Comparison of ENCODE assay signal across 13 cellular contexts in the genomic region with DNA sequence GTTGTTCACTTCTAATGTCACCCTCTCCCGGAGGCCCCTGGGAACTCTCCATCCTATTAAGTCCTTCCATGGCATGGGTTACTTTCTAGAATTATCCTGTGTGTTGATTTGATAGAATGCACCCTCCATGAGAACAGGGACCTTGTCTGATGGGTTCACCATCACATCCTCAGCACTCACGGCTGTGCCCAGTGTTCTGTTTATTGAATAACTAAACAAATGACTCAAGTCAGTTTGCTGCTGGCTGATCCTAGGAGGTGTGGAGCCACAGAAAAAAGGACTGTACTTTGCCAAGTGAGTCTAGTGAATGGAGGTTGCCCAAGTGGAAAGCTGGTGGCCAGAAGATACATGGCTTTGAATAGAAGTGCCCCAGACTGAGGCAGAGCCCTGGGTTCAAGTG. TPM values are rescaled to one million over a fixed set of nuclear protein-coding genes. Genes with fewer than 3 reads are reported as not detected.
DNase-seq lines count a peak whose midpoint lies in the region; ATAC-seq and TF ChIP-seq lines count a peak whose summit lies in the region.
"Had no signal": no experiment of that assay in that cellular context is flagged by ENCODE, and none has a peak within 500 bp of the region (broad histone marks: within the 10 kb centered on the region; RNA-seq: fewer than 3 reads in every experiment).

No MANE protein-coding gene starts in this region.

- no peaks in the 10 kb centered on the region for H3K9me2 ChIP-seq in PC-9 (ENCODE audit: insufficient read depth)

- BruUV-seq in PC-9 (replicated peaks; lab: Mats Ljungman, UMichigan), result no TSS peak

- peaks cover 6% of the 10 kb centered on the region in 2 donors for H3K4me1 Mint-ChIP-seq in natural killer cell treated with Interleukin-12 subunit alpha and Interleukin-12 subunit beta and Interleukin-15 and Interleukin-18, amount 100 ng/mL, for 72 hours (ENCODE audit: low read depth in 2 of 2)

- CTCF ChIA-PET in PC-9 (lab: Charles Lee), result no interaction called here

- H4K20me1 ChIP-seq in PC-9 (ENCODE audit: insufficient read depth) (peaks cover 32% of the 10 kb centered on the region), osteoblast (ENCODE audit: insufficient read depth, low read length) (peaks cover 7% of the 10 kb centered on the region)

- no peak overlapping the region for H3K4me3 Mint-ChIP-seq in natural killer cell treated with Interleukin-12 subunit alpha and Interleukin-12 subunit beta and Interleukin-15 and Interleukin-18, amount 100 ng/mL, for 72 hours
- H3K4me3 Mint-ChIP-seq: activated CD4-positive, alpha-beta T cell treated with anti-CD3 and anti-CD28 coated beads for 36 hours; memory B cell had no signal

- H3F3A ChIP-seq in PC-9 (ENCODE audit: insufficient read depth, low read depth), result peaks cover 23% of the 10 kb centered on the region

- no peaks in the 10 kb centered on the region for H3K9me3 ChIP-seq in PC-9 (ENCODE audit: insufficient read depth, low read depth)
- no peaks in the 10 kb centered on the region for H3K9me3 ChIP-seq in osteoblast (ENCODE audit: low read depth, low read length)
- H3K9me3 ChIP-seq in SJCRH30 (replicated peaks), result no peaks in the 10 kb centered on the region

- DNase-seq in AG08396 (ENCODE audit: low spot score), result peak; percentile 74
- peak in 1 of 2 experiments; percentile 44 for DNase-seq in PC-9
- peak; percentile 52 for DNase-seq in epithelial cell of proximal tubule (ENCODE audit: low read depth)
- peak; percentile 87 for DNase-seq in osteoblast (ENCODE audit: insufficient read length, low spot score, missing footprints)
- DNase-seq in natural killer cell treated with Interleukin-12 subunit alpha and Interleukin-12 subunit beta and Interleukin-15 and Interleukin-18, amount 100 ng/mL, for 72 hours (ENCODE audit: low spot score), result no peak
- no peak for DNase-seq in SJCRH30
- no peak for DNase-seq in stimulated activated CD4-positive, alpha-beta T cell treated with anti-CD3 and anti-CD28 coated beads, Interleukin-1b, Interleukin-23, amount 100 ng/mL, for 48 hours
- no peak for DNase-seq in COLO668 (lab: John Stamatoyannopoulos, UW; ENCODE audit: unreplicated experiment)
- DNase-seq: activated CD4-positive, alpha-beta T cell treated with anti-CD3 and anti-CD28 coated beads for 36 hours; activated naive CD4-positive, alpha-beta T cell treated with anti-CD3 and anti-CD28 coated beads, Interleukin-2, amount 50 U/mL, for 16 hours; SHP77 had no signal

- POLR2A ChIA-PET in PC-9 (lab: Charles Lee; ENCODE audit: unreplicated experiment), result no interaction called here

- peak overlapping the region; percentile 41 for H3K4me2 ChIP-seq in PC-9
- H3K4me2 ChIP-seq in osteoblast (ENCODE audit: insufficient read depth, low read length), result peak overlapping the region; percentile 69

- peaks cover 11 to 12% of the 10 kb centered on the region in 2 donors for H3K27me3 Mint-ChIP-seq in natural killer cell treated with Interleukin-12 subunit alpha and Interleukin-12 subunit beta and Interleukin-15 and Interleukin-18, amount 100 ng/mL, for 72 hours

- no peak for ATAC-seq in natural killer cell treated with Interleukin-12 subunit alpha and Interleukin-12 subunit beta and Interleukin-15 and Interleukin-18, amount 100 ng/mL, for 72 hours
- ATAC-seq: activated CD4-positive, alpha-beta T cell treated with anti-CD3 and anti-CD28 coated beads for 36 hours had no signal

- no peak overlapping the region for H3K4me3 ChIP-seq in PC-9
- H3K4me3 ChIP-seq in epithelial cell of proximal tubule (ENCODE audit: low read depth, low read length), result no peak overlapping the region
- no peak overlapping the region for H3K4me3 ChIP-seq in osteoblast (ENCODE audit: insufficient read depth, low read length)
- H3K4me3 ChIP-seq in SJCRH30, result no peak overlapping the region

- H3K79me2 ChIP-seq in PC-9 (ENCODE audit: low read depth) (no peaks in the 10 kb centered on the region), osteoblast (ENCODE audit: insufficient read depth, low read length) (no peaks in the 10 kb centered on the region)

- H3K27ac ChIP-seq in PC-9 (no peak overlapping the region), osteoblast (ENCODE audit: low read depth, low read length) (no peak overlapping the region), SJCRH30 (no peak overlapping the region)

- no peaks in the 10 kb centered on the region for H3K9me3 Mint-ChIP-seq in natural killer cell treated with Interleukin-12 subunit alpha and Interleukin-12 subunit beta and Interleukin-15 and Interleukin-18, amount 100 ng/mL, for 72 hours
- H3K9me3 Mint-ChIP-seq: CD14-positive monocyte, memory B cell had no signal

- H2AFZ ChIP-seq in PC-9 (no peak overlapping the region), osteoblast (ENCODE audit: low read length) (no peak overlapping the region)

- peaks cover 30% of the 10 kb centered on the region for H3K4me1 ChIP-seq in PC-9 (replicated peaks; ENCODE audit: insufficient read depth)
- H3K4me1 ChIP-seq in osteoblast (ENCODE audit: insufficient read depth, low read length), result peaks cover 54% of the 10 kb centered on the region
- peaks cover 27% of the 10 kb centered on the region for H3K4me1 ChIP-seq in SJCRH30

- H3K27me3 ChIP-seq in PC-9 (ENCODE audit: insufficient read depth, low read depth) (peaks cover 61% of the 10 kb centered on the region), osteoblast (ENCODE audit: insufficient read depth, low read length) (peaks cover 21% of the 10 kb centered on the region), SJCRH30 (no peaks in the 10 kb centered on the region)

- H3K27ac Mint-ChIP-seq in natural killer cell treated with Interleukin-12 subunit alpha and Interleukin-12 subunit beta and Interleukin-15 and Interleukin-18, amount 100 ng/mL, for 72 hours, result no peak overlapping the region
- H3K27ac Mint-ChIP-seq: activated CD4-positive, alpha-beta T cell treated with anti-CD3 and anti-CD28 coated beads for 36 hours; memory B cell had no signal

- intact Hi-C loops in PC-9 (cut with micrococcal nuclease; ENCODE audit: unreplicated experiment), result loop anchor here (10.0 kb wide), 1 partner anchor 279 kb away; the partner anchor contains the start of gene TOPBP1

- H3K36me3 ChIP-seq in PC-9 (ENCODE audit: low read depth) (no peaks in the 10 kb centered on the region), osteoblast (ENCODE audit: insufficient read depth, low read length) (no peaks in the 10 kb centered on the region), SJCRH30 (no peaks in the 10 kb centered on the region)

- no peaks in the 10 kb centered on the region for H3K36me3 Mint-ChIP-seq in natural killer cell treated with Interleukin-12 subunit alpha and Interleukin-12 subunit beta and Interleukin-15 and Interleukin-18, amount 100 ng/mL, for 72 hours
- H3K36me3 Mint-ChIP-seq: CD14-positive monocyte, memory B cell had no signal

- TF ChIP-seq CTCF in PC-9 (conservative IDR thresholded peaks at IDR 0.05) (no peak), epithelial cell of proximal tubule (conservative IDR thresholded peaks at IDR 0.05; ENCODE audit: low read depth, low read length) (no peak), osteoblast (IDR thresholded peaks at IDR 0.05; ENCODE audit: extremely low read depth, low read depth, low read length) (no peak)

RNA-seq across cellular contexts. Expression of gene RAB6B, which starts 48.5 kb away (rescaled TPM):
- total RNA-seq in PC-9 (2021) (0.40 and 0.52 TPM in 2 replicates), epithelial cell of proximal tubule (2.8 and 3.5 TPM in 2 replicates), osteoblast (0.59 and 0.72 TPM in 2 replicates)
- total RNA-seq in natural killer cell treated with Interleukin-12 subunit alpha and Interleukin-12 subunit beta and Interleukin-15 and Interleukin-18, amount 100 ng/mL, for 72 hours, result under 1 TPM; 0.21 to 0.81 TPM
- 0.58 and 1.4 TPM in 2 replicates for total RNA-seq in SJCRH30 (2014; rRNA removed; shearing (Covaris generic))

Comparison
In these comparisons a context has a peak if more than half of its experiments do, and no peak if none do; other contexts are left out.
1. DNase-seq: peak in AG08396 (single experiment), epithelial cell of proximal tubule (single experiment) and osteoblast (single experiment); none in natural killer cell treated with Interleukin-12 subunit alpha and Interleukin-12 subunit beta and Interleukin-15 and Interleukin-18, amount 100 ng/mL, for 72 hours (single experiment), SJCRH30 (0 of 2), stimulated activated CD4-positive, alpha-beta T cell treated with anti-CD3 and anti-CD28 coated beads, Interleukin-1b, Interleukin-23, amount 100 ng/mL, for 48 hours (single experiment) and COLO668 (single experiment).